In genomic region chr10:95341716-95342130, GRCh38 we compare ENCODE assay signal across 21 cellular contexts. TPM values are rescaled to one million over a fixed set of nuclear protein-coding genes. Genes with fewer than 3 reads are reported as not detected.
DNase-seq lines count a peak whose midpoint lies in the region; ATAC-seq, FAIRE-seq and TF ChIP-seq lines count a peak whose summit lies in the region.
"Had no signal": no experiment of that assay in that cellular context is flagged by ENCODE, and none has a peak within 500 bp of the region (broad histone marks: within the 10 kb centered on the region; RNA-seq: fewer than 3 reads in every experiment).

No MANE protein-coding gene starts in this region.

- no peak overlapping the region for H3K4me2 ChIP-seq in astrocyte (ENCODE audit: low read length)
- H3K4me2 ChIP-seq: hepatocyte had no signal

- H3K27ac ChIP-seq in left ventricle myocardium inferior (replicated peaks), result peak overlapping the region; percentile 46
- H3K27ac ChIP-seq in astrocyte (ENCODE audit: low read depth, low read length), result no peak overlapping the region
- H3K27ac ChIP-seq: hepatocyte, skin epidermis had no signal

- no peaks in the 10 kb centered on the region for H3K79me2 ChIP-seq in astrocyte (ENCODE audit: insufficient read depth, low read length)
- H3K79me2 ChIP-seq: hepatocyte had no signal

- H3K36me3 ChIP-seq in left ventricle myocardium inferior (peaks cover 95% of the 10 kb centered on the region), astrocyte (ENCODE audit: insufficient read depth, low read length) (no peaks in the 10 kb centered on the region)

- FAIRE-seq in astrocyte (lab: Jason Lieb, UNC), result no peak
- FAIRE-seq: GM12878 had no signal

- H4K20me1 ChIP-seq in astrocyte (ENCODE audit: insufficient read depth, low read length), result no peaks in the 10 kb centered on the region

- H3K4me3 ChIP-seq in left ventricle myocardium inferior (no peak overlapping the region), astrocyte (ENCODE audit: insufficient read depth, low read depth, low read length) (no peak overlapping the region), foreskin fibroblast (ENCODE audit: low read depth in 1 of 2, low read length in 2 of 2) (no peak overlapping the region)
- H3K4me3 ChIP-seq: GM12878, hepatocyte, skin epidermis had no signal

- H3K9me3 ChIP-seq in left ventricle myocardium inferior (replicated peaks), result no peaks in the 10 kb centered on the region
- no peaks in the 10 kb centered on the region for H3K9me3 ChIP-seq in astrocyte (ENCODE audit: insufficient read depth, low read depth, low read length)

- H3K4me3 Mint-ChIP-seq in astrocyte (ENCODE audit: unreplicated experiment), result no peak overlapping the region
- H3K4me3 Mint-ChIP-seq in activated T-helper 17 cell treated with anti-CD3 and anti-CD28 coated beads, Interleukin-2, amount 50 U/mL, for 72 hours, result no peak overlapping the region
- H3K4me3 Mint-ChIP-seq: CD8-positive, alpha-beta T cell; T-helper 17 cell; type B pancreatic cell had no signal

- peaks cover 2% of the 10 kb centered on the region for H3K27me3 Mint-ChIP-seq in astrocyte (ENCODE audit: low read depth, unreplicated experiment)
- no peaks in the 10 kb centered on the region for H3K27me3 Mint-ChIP-seq in activated T-helper 17 cell treated with anti-CD3 and anti-CD28 coated beads, Interleukin-2, amount 50 U/mL, for 72 hours
- H3K27me3 Mint-ChIP-seq: T-helper 17 cell, type B pancreatic cell had no signal

- peaks cover 8% of the 10 kb centered on the region for H3K4me1 Mint-ChIP-seq in astrocyte (ENCODE audit: low read depth, unreplicated experiment)
- H3K4me1 Mint-ChIP-seq in activated T-helper 17 cell treated with anti-CD3 and anti-CD28 coated beads, Interleukin-2, amount 50 U/mL, for 72 hours, result no peaks in the 10 kb centered on the region
- H3K4me1 Mint-ChIP-seq: T-helper 17 cell had no signal

- H3K9ac ChIP-seq in astrocyte (ENCODE audit: low read length), result no peak overlapping the region

- H3K36me3 Mint-ChIP-seq in astrocyte (ENCODE audit: low read depth, unreplicated experiment), result peaks cover 4% of the 10 kb centered on the region
- no peaks in the 10 kb centered on the region for H3K36me3 Mint-ChIP-seq in activated T-helper 17 cell treated with anti-CD3 and anti-CD28 coated beads, Interleukin-2, amount 50 U/mL, for 72 hours (ENCODE audit: low read depth)
- H3K36me3 Mint-ChIP-seq: CD8-positive, alpha-beta T cell had no signal

- H3K27ac Mint-ChIP-seq in astrocyte (ENCODE audit: unreplicated experiment), result no peak overlapping the region
- no peak overlapping the region for H3K27ac Mint-ChIP-seq in activated T-helper 17 cell treated with anti-CD3 and anti-CD28 coated beads, Interleukin-2, amount 50 U/mL, for 72 hours
- H3K27ac Mint-ChIP-seq: CD8-positive, alpha-beta T cell; T-helper 17 cell; type B pancreatic cell had no signal

- no peak for ATAC-seq in left ventricle myocardium superior
- no peak for ATAC-seq in activated T-helper 17 cell treated with anti-CD3 and anti-CD28 coated beads, Interleukin-2, amount 50 U/mL, for 72 hours (replicated peaks)
- no peak for ATAC-seq in HG03354 (IDR thresholded peaks at IDR 0.05; ENCODE audit: poor library complexity, severe bottlenecking, unreplicated experiment)
- ATAC-seq: CD8-positive, alpha-beta T cell; GM12878; T-helper 17 cell had no signal

- H3K4me1 ChIP-seq in left ventricle myocardium inferior (peaks cover 75% of the 10 kb centered on the region), astrocyte (ENCODE audit: insufficient read depth, low read length) (no peaks in the 10 kb centered on the region)

- intact Hi-C loops in left ventricle myocardium inferior (cut with micrococcal nuclease) (no loop called here), left ventricle myocardium superior (cut with micrococcal nuclease) (no loop called here)

- no peak for TF ChIP-seq CTCF in left ventricle myocardium inferior (IDR thresholded peaks at IDR 0.05; ENCODE audit: borderline replicate concordance)
- TF ChIP-seq CTCF in astrocyte (IDR thresholded peaks at IDR 0.05; ENCODE audit: insufficient read depth, low read depth, low read length), result no peak
- no peak for TF ChIP-seq CTCF in foreskin fibroblast (IDR thresholded peaks at IDR 0.05; ENCODE audit: low read depth, low read length)

- DNase-seq in left ventricle myocardium inferior, result no peak
- DNase-seq in left ventricle myocardium superior, result no peak
- peak; percentile 57 for DNase-seq in astrocyte (ENCODE audit: low read depth)
- DNase-seq in foreskin fibroblast, result peak; percentile 9 to 19
- DNase-seq in NCI-H1092 (lab: John Stamatoyannopoulos, UW), result no peak
- no peak for DNase-seq in activated T-cell treated with anti-CD3 and anti-CD28 coated beads, Interleukin-2, amount 50 U/mL, for 48 hours
- DNase-seq: 8988T; activated CD4-positive, CD25-positive, alpha-beta regulatory T cell; activated effector memory CD4-positive, alpha-beta T cell treated with Interleukin-2 at 50 U/mL for 16 hours; amygdala; CD8-positive, alpha-beta T cell; NCI-H146; NCI-H345; stimulated activated CD4-positive, alpha-beta T cell treated with anti-CD3 and anti-CD28 coated beads, Interleukin-4, amount 100 ng/mL, for 4 hours; T-helper 17 cell had no signal

- no peak overlapping the region for H2AFZ ChIP-seq in astrocyte (ENCODE audit: low read depth, low read length)
- H2AFZ ChIP-seq: hepatocyte had no signal

- H3K27me3 ChIP-seq in left ventricle myocardium inferior (ENCODE audit: low read depth) (no peaks in the 10 kb centered on the region), astrocyte (ENCODE audit: insufficient read depth, low read length) (no peaks in the 10 kb centered on the region)
- H3K27me3 ChIP-seq: hepatocyte had no signal

- no peaks in the 10 kb centered on the region for H3K9me3 Mint-ChIP-seq in astrocyte (ENCODE audit: unreplicated experiment)
- no peaks in the 10 kb centered on the region for H3K9me3 Mint-ChIP-seq in activated T-helper 17 cell treated with anti-CD3 and anti-CD28 coated beads, Interleukin-2, amount 50 U/mL, for 72 hours
- H3K9me3 Mint-ChIP-seq: CD8-positive, alpha-beta T cell; type B pancreatic cell had no signal

RNA-seq across cellular contexts. Expression of gene PDLIM1, which starts 50.9 kb away (rescaled TPM):
- total RNA-seq in left ventricle myocardium inferior (358 TPM), left ventricle myocardium superior (231 TPM), astrocyte (316 and 320 TPM in 2 replicates)
- total RNA-seq in activated T-helper 17 cell treated with anti-CD3 and anti-CD28 coated beads, Interleukin-2, amount 50 U/mL, for 72 hours, result 1 to 10 TPM in 1 of 2 donors, under 1 TPM in 1; 0.42 to 3.5 TPM

Comparison
In these comparisons a context has a peak if more than half of its experiments do, and no peak if none do; other contexts are left out.
1. DNase-seq: peak in astrocyte (single experiment) and foreskin fibroblast (2 of 2); none in left ventricle myocardium inferior (single experiment), left ventricle myocardium superior (single experiment), NCI-H1092 (single experiment) and activated T-cell treated with anti-CD3 and anti-CD28 coated beads, Interleukin-2, amount 50 U/mL, for 48 hours (0 of 2).
2. RNA of gene PDLIM1, which starts 50.9 kb away (total RNA-seq): 358 TPM in left ventricle myocardium inferior (single experiment), 316 to 320 TPM in astrocyte and 231 TPM in left ventricle myocardium superior (single experiment); 0.42 to 3.5 TPM in activated T-helper 17 cell treated with anti-CD3 and anti-CD28 coated beads, Interleukin-2, amount 50 U/mL, for 72 hours; every median in the first group is over 10 times any median in the second.